ENCODE assay signal across 1 cellular context in the genomic region with DNA sequence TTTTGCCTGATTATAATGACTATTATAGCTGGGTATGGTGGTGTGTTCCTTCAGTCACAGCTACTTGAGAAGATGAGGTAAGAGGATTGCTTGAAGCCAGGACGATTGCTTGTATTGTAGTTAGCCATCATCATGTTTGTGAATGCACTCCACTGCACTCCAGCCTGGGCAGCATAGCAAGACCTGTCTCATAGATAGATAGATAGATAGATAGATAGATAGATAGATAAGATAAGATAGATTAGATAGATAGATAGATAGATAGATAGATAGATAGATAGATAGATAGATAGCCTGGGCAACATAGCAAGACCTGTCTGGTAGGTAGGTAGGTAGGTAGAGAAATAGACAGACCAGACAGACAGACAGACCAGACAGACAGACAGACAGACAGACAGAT.
TF ChIP-seq lines count a peak whose summit lies in the region.

No MANE protein-coding gene starts in this region.

TF ChIP-seq in K562, 482 proteins besides CTCF, POLR2A, EP300 and RAD21 (continued from another document):
- 0 out of 2 replicates have a peak, but pooled peaks have one; percentile 52 for TF ChIP-seq ZBTB2 (IDR thresholded peaks at IDR 0.05)
- TF ChIP-seq GATA2 (CRISPR knock-in tag; IDR thresholded peaks at IDR 0.05): peak; percentile 75
- TF ChIP-seq ZC3H11A (IDR thresholded peaks at IDR 0.05; ENCODE audit: low read depth, low read length): 0 out of 2 replicates have a peak, but pooled peaks have one; percentile 66
- no peak for TF ChIP-seq POLR3G (IDR thresholded peaks at IDR 0.05; ENCODE audit: extremely low read depth, insufficient read length, insufficient replicate concordance)
- TF ChIP-seq DACH1 (IDR thresholded peaks at IDR 0.05; ENCODE audit: partially characterized antibody): peak; percentile 95
- TF ChIP-seq ZNF668 (CRISPR knock-in tag; IDR thresholded peaks at IDR 0.05): no peak
